13 cellular contexts compared by ENCODE assay signal in the genomic region with DNA sequence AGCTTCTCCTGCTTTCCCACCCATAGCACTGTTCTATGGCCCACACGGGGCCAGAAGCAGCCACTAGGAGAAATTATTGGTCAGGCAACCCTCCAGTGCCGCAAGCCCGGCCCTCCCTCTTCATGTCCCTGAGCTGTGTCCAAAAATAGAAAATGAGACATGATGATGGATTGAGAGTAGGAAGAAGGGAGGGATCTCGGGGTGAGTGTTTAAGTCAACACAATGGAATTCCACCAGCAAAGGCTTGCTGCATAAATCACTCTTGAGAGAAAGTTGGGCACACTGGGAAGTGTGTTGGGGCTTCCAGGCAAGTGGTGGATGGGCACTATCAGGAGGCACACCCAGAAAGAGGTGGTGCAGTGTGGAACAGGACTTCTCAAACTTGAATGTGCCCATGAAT.
DNase-seq lines count a peak whose midpoint lies in the region; ATAC-seq and TF ChIP-seq lines count a peak whose summit lies in the region.
"Had no signal": no experiment of that assay in that cellular context is flagged by ENCODE, and none has a peak within 500 bp of the region (broad histone marks: within the 10 kb centered on the region; RNA-seq: fewer than 3 reads in every experiment).

No MANE protein-coding gene starts in this region.

- DNase-seq in A673 (ENCODE audit: low spot score) = peak; percentile 52
- peak; percentile 18 for DNase-seq in HT-29 (ENCODE audit: low spot score)
- DNase-seq in cerebellar cortex (ENCODE audit: low spot score) = peak; percentile 75
- DNase-seq in left kidney (ENCODE audit: low read depth, low spot score) = peak; percentile 75
- DNase-seq in COLO668 (lab: John Stamatoyannopoulos, UW; ENCODE audit: unreplicated experiment) = no peak
- DNase-seq: activated T-cell treated with anti-CD3 and anti-CD28 coated beads, Interleukin-2, amount 50 U/mL, for 48 hours; NCI-H1105; stimulated activated naive B cell treated with anti-CD40 and anti-IgM and Interleukin-4, amounts not matched to agents 10 μg/mL and 1 μg/mL and 100 μg/mL, for 72 hours had no signal

- CTCF ChIA-PET in A673 (lab: Charles Lee) = no interaction called here

- intact Hi-C loops in A673 (cut with micrococcal nuclease; ENCODE audit: unreplicated experiment) = no loop called here

- H3K27ac ChIP-seq in A673 (ENCODE audit: low read depth, low read length, poor library complexity, severe bottlenecking) = peak overlapping the region; percentile 2
- H3K27ac ChIP-seq: C4-2B, ovary had no signal

- no peak overlapping the region for H3K4me3 ChIP-seq in A673 (ENCODE audit: low read depth, low read length, poor library complexity, severe bottlenecking)
- H3K4me3 ChIP-seq: ovary had no signal

- no peaks in the 10 kb centered on the region for H3K9me3 ChIP-seq in A673 (ENCODE audit: low read depth, low read length, poor library complexity, severe bottlenecking)
- H3K9me3 ChIP-seq: ovary had no signal

- H3K36me3 ChIP-seq in A673 (ENCODE audit: insufficient read depth, low read length, poor library complexity, severe bottlenecking) = no peaks in the 10 kb centered on the region
- H3K36me3 ChIP-seq: ovary had no signal

- no peaks in the 10 kb centered on the region for H3K27me3 ChIP-seq in A673 (replicated peaks; ENCODE audit: insufficient read depth, low read depth, low read length, poor library complexity)
- H3K27me3 ChIP-seq: ovary had no signal

- ATAC-seq in HG03342 (IDR thresholded peaks at IDR 0.05; ENCODE audit: unreplicated experiment) (no peak), GM19351 (IDR thresholded peaks at IDR 0.05; ENCODE audit: unreplicated experiment) (no peak), GM19395 (IDR thresholded peaks at IDR 0.05; ENCODE audit: unreplicated experiment) (no peak)
- ATAC-seq: stimulated activated naive B cell treated with anti-CD40 and anti-IgM and Interleukin-4, amounts not matched to agents 10 μg/mL and 1 μg/mL and 100 μg/mL, for 72 hours had no signal

- POLR2A ChIA-PET in A673 (lab: Charles Lee; ENCODE audit: low non-redundant PET) = no interaction called here

- no peak for TF ChIP-seq CTCF in A673 (conservative IDR thresholded peaks at IDR 0.05; ENCODE audit: low read depth, low read length)

- BruUV-seq in A673 (replicated peaks; lab: Mats Ljungman, UMichigan) = no TSS peak

- peaks cover 13% of the 10 kb centered on the region for H3K4me1 ChIP-seq in A673 (ENCODE audit: insufficient read depth, low read length, poor library complexity, severe bottlenecking)
